ENCODE assay signal across 1 cellular context in the genomic region with DNA sequence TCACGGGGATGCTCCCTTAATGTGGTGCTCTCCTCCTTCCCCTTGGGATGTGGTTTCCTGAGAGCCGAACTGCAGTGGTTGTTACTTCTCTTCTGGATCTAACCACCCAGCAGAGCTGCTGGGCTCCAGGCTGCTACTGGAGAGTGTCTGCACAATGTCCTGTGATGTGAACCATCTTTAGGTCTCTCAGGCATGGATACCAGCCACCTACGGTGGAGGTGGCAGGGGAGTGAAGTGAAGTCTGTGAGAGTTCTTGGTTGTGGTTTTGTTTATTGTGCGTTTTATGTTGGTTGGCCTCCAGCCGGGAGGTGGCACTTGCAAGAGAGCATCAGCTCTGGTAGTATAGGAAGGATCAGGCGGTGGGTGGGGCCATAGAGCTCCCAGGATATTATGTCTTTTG.
TF ChIP-seq lines count a peak whose summit lies in the region.

No MANE protein-coding gene starts in this region.

TF ChIP-seq in HepG2, 621 proteins besides CTCF, POLR2A, EP300 and RAD21 (continued from another document):
- TF ChIP-seq ZNF280D (CRISPR knock-in tag; IDR thresholded peaks at IDR 0.05) (no peak), ZNF296 (CRISPR knock-in tag; conservative IDR thresholded peaks at IDR 0.05) (no peak)
